ENCODE assay signal across 8 cellular contexts in genomic region chr2:219229375-219230200, GRCh38. TPM values are rescaled to one million over a fixed set of nuclear protein-coding genes. Genes with fewer than 3 reads are reported as not detected.
A peak's percentile ranks its signal among the peaks of the same experiment; 100 is the strongest.
DNase-seq lines count a peak whose midpoint lies in the region; FAIRE-seq and TF ChIP-seq lines count a peak whose summit lies in the region.

ANKZF1 (plus strand) TSS chr2:219229806; CDS start chr2:219230258, 452 bp downstream.
ATG9A (minus strand) TSS chr2:219229636; CDS start chr2:219228024, 1,612 bp downstream.

- H3K4me3 ChIP-seq in NB4 (ENCODE audit: low read depth, low read length): peak within 1 kb of the TSS; percentile 94
- H3K4me3 ChIP-seq in SK-N-MC: peak within 1 kb of the TSS; percentile 92
- peak within 1 kb of the TSS; percentile 83 to 97 for H3K4me3 ChIP-seq in neutrophil (ENCODE audit: low read depth in 1 of 2, low read length in 1 of 2)

- CTCF ChIA-PET in activated naive CD4-positive, alpha-beta T cell treated with anti-CD3 and anti-CD28 coated beads, Interleukin-2, amount 10 ng/mL, durations not matched to agents 7 days and 5 days (lab: Charles Lee): interaction anchor here (0.8 to 2.0 kb wide), 6 partner anchors 16 to 70 kb away, joined by 4 to 12 read pairs (median 4); partner anchors contain the start of genes DNAJB2, GLB1L and STK16

- DNase-seq in GM04503 (ENCODE audit: low read depth) (peak; percentile 95), HFFc6 (peak; percentile 99), NB4 (ENCODE audit: low read depth) (peak; percentile 100), SK-N-MC (ENCODE audit: low read depth, low spot score) (peak; percentile 84), frontal cortex (ENCODE audit: low spot score in 2 of 2) (peak; percentile 98 to 99), substantia nigra (lab: John Stamatoyannopoulos, UW) (peak; percentile 85 to 99 (median 98))
- DNase-seq in activated naive CD4-positive, alpha-beta T cell treated with anti-CD3 and anti-CD28 coated beads, Interleukin-2, amount 10 ng/mL, durations not matched to agents 7 days and 5 days: peak; percentile 100

- peaks cover 25% of the 10 kb centered on the region for H3K4me1 Mint-ChIP-seq in HFFc6 (ENCODE audit: low read depth)
- peaks cover 55% of the 10 kb centered on the region for H3K4me1 Mint-ChIP-seq in activated naive CD4-positive, alpha-beta T cell treated with anti-CD3 and anti-CD28 coated beads, Interleukin-2, amount 10 ng/mL, durations not matched to agents 7 days and 5 days

- H3K27ac ChIP-seq in SK-N-MC (peak within 1 kb of the TSS; percentile 73; the same call in 1 of the 2 replicates), neutrophil (peak within 1 kb of the TSS; percentile 97), substantia nigra (ENCODE audit: low read depth, low read length, poor library complexity, severe bottlenecking) (peak within 1 kb of the TSS; percentile 96)

- peak within 1 kb of the TSS; percentile 97 for H3K9ac ChIP-seq in SK-N-MC (ENCODE audit: insufficient read length)

- peak within 1 kb of the TSS; percentile 90 for H3K27ac Mint-ChIP-seq in HFFc6
- H3K27ac Mint-ChIP-seq in activated naive CD4-positive, alpha-beta T cell treated with anti-CD3 and anti-CD28 coated beads, Interleukin-2, amount 10 ng/mL, durations not matched to agents 7 days and 5 days: peak within 1 kb of the TSS; percentile 100

- peak; percentile 57 for FAIRE-seq in frontal cortex (lab: Jason Lieb, UNC)

- H3K36me3 ChIP-seq in SK-N-MC (ENCODE audit: insufficient read depth, low read length) (peaks cover 43% of the 10 kb centered on the region), neutrophil (peaks cover 36% of the 10 kb centered on the region)

- H3K27me3 Mint-ChIP-seq in HFFc6 (ENCODE audit: insufficient read depth): no peaks in the 10 kb centered on the region
- no peaks in the 10 kb centered on the region for H3K27me3 Mint-ChIP-seq in activated naive CD4-positive, alpha-beta T cell treated with anti-CD3 and anti-CD28 coated beads, Interleukin-2, amount 10 ng/mL, durations not matched to agents 7 days and 5 days

- H3K36me3 Mint-ChIP-seq in HFFc6 (ENCODE audit: low read depth): peaks cover 7% of the 10 kb centered on the region
- peaks cover 74% of the 10 kb centered on the region for H3K36me3 Mint-ChIP-seq in activated naive CD4-positive, alpha-beta T cell treated with anti-CD3 and anti-CD28 coated beads, Interleukin-2, amount 10 ng/mL, durations not matched to agents 7 days and 5 days

- no peaks in the 10 kb centered on the region for H3K9me3 ChIP-seq in SK-N-MC (ENCODE audit: low read depth, low read length)
- H3K9me3 ChIP-seq in neutrophil: no peaks in the 10 kb centered on the region

- TF ChIP-seq POLR2A in NB4 (IDR thresholded peaks at IDR 0.05; ENCODE audit: extremely low read depth, insufficient read length): peak; percentile 81

- H3K4me1 ChIP-seq in neutrophil (ENCODE audit: control insufficient read depth in 1 of 2, insufficient read depth in 1 of 2, low read depth in 1 of 2, low read length in 1 of 2): peaks cover 62% of the 10 kb centered on the region in 2 experiments

- no peaks in the 10 kb centered on the region for H3K27me3 ChIP-seq in neutrophil

- no peaks in the 10 kb centered on the region for H3K9me3 Mint-ChIP-seq in HFFc6
- no peaks in the 10 kb centered on the region for H3K9me3 Mint-ChIP-seq in activated naive CD4-positive, alpha-beta T cell treated with anti-CD3 and anti-CD28 coated beads, Interleukin-2, amount 10 ng/mL, durations not matched to agents 7 days and 5 days

- H3K4me3 Mint-ChIP-seq in HFFc6: peak within 1 kb of the TSS; percentile 96
- peak within 1 kb of the TSS; percentile 95 for H3K4me3 Mint-ChIP-seq in activated naive CD4-positive, alpha-beta T cell treated with anti-CD3 and anti-CD28 coated beads, Interleukin-2, amount 10 ng/mL, durations not matched to agents 7 days and 5 days

- no peak for TF ChIP-seq CTCF in HFFc6 (IDR thresholded peaks at IDR 0.05)
- no peak for TF ChIP-seq CTCF in NB4 (IDR thresholded peaks at IDR 0.05; ENCODE audit: low read depth, low read length)
- TF ChIP-seq CTCF in neutrophil (IDR thresholded peaks at IDR 0.05): no peak

RNA-seq across cellular contexts. Expression of gene ANKZF1, which starts in this region (rescaled TPM):
- 10 to 100 TPM; 11.7 to 18.9 (median 15.4) TPM for total RNA-seq in HFFc6 (2021; fragmentation: NEBNext Ultra II Directional; extraction: Animal tissue kit (Norgen Biotek cat#: 25700))
- 34.2 TPM for total RNA-seq in frontal cortex

RNA-seq across cellular contexts. Expression of gene ATG9A, which starts in this region (rescaled TPM):
- total RNA-seq in HFFc6 (2021; fragmentation: NEBNext Ultra II Directional; extraction: Animal tissue kit (Norgen Biotek cat#: 25700)): 10 to 100 TPM; 50.5 to 58.8 (median 52.5) TPM
- 19.6 TPM for total RNA-seq in frontal cortex

Comparison
In these comparisons a context has a peak if more than half of its experiments do, and no peak if none do; other contexts are left out.
1. Peak in every context shown above with its lines: DNase-seq, H3K4me3 ChIP-seq and H3K27ac ChIP-seq.